ENCODE assay signal across 8 cellular contexts in the genomic region with DNA sequence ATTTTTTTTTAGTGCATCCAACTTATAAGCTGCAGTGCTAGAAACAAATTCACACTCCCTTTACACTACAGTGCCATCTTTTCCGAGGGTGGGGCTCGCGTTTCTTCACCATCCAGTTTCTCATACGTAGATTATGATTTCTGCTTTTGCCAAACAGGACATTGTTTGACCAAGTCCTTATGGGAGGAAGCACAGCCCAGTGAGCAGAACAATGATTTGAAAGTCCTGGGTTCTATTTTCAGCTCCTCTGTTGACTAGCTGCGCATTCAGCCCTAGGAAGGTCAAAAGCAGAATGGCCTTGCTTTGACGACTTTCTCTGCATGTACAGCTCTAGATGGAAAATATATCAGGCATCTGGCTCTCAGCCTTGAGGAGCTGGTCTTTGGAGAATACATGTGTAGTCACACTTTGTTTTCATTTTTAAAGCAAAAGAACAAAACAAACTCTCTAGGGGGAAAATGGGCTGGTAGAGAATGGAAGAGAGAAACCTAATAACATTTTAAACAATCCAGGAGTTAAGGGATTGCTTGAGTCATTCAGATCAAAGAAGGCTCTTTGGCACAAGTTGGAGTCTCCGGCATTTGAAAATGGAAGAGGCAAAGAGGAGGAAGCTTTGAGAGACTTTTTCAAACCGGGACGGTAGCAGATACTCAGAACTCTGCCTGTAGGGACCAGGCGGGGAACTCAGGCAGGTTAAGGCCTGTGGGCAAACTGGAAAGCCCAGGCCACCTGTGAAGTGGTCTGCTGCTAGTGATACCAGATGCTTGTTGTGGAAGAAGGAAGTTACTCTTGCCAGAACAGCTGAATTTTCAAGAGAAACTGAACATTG.
DNase-seq lines count a peak whose midpoint lies in the region; ATAC-seq lines count a peak whose summit lies in the region.

No MANE protein-coding gene starts in this region.

- intact Hi-C loops in activated T-helper 1 cell treated with anti-CD3 and anti-CD28 coated beads, Interleukin-12 subunit alpha, Interleukin-12 subunit beta, Interleukin-2, Interleukin-4 antibody, amounts not matched to agents 30 ng/mL and 10 ng/mL and 1 ng/mL, durations not matched to agents 14 hours and 24 hours and 36 hours (cut with micrococcal nuclease) = no loop called here

- H3K9me3 Mint-ChIP-seq in effector memory CD8-positive, alpha-beta T cell = peaks cover 0 to 7% of the 10 kb centered on the region in 2 donors
- H3K9me3 Mint-ChIP-seq in stimulated activated naive CD8-positive, alpha-beta T cell treated with anti-CD3 and anti-CD28 coated beads, Interleukin-15, Interleukin-2, amounts not matched to agents 100 ng/mL and 50 ng/mL, for 24 hours = peaks cover 30% of the 10 kb centered on the region
- H3K9me3 Mint-ChIP-seq in activated T-helper 1 cell treated with anti-CD3 and anti-CD28 coated beads, Interleukin-12 subunit alpha, Interleukin-12 subunit beta, Interleukin-2, Interleukin-4 antibody, amounts not matched to agents 30 ng/mL and 10 ng/mL and 1 ng/mL, durations not matched to agents 14 hours and 24 hours and 36 hours = peaks cover 19% of the 10 kb centered on the region

- peaks cover 0 to 4% of the 10 kb centered on the region in 2 donors for H3K4me1 Mint-ChIP-seq in effector memory CD8-positive, alpha-beta T cell (ENCODE audit: low read depth in 2 of 2)
- H3K4me1 Mint-ChIP-seq in stimulated activated naive CD8-positive, alpha-beta T cell treated with anti-CD3 and anti-CD28 coated beads, Interleukin-15, Interleukin-2, amounts not matched to agents 100 ng/mL and 50 ng/mL, for 24 hours (ENCODE audit: low read depth) = peaks cover 58% of the 10 kb centered on the region
- H3K4me1 Mint-ChIP-seq in activated T-helper 1 cell treated with anti-CD3 and anti-CD28 coated beads, Interleukin-12 subunit alpha, Interleukin-12 subunit beta, Interleukin-2, Interleukin-4 antibody, amounts not matched to agents 30 ng/mL and 10 ng/mL and 1 ng/mL, durations not matched to agents 14 hours and 24 hours and 36 hours (ENCODE audit: low read depth) = peaks cover 13% of the 10 kb centered on the region

- peaks cover 0 to 5% of the 10 kb centered on the region in 2 donors for H3K27me3 Mint-ChIP-seq in effector memory CD8-positive, alpha-beta T cell
- H3K27me3 Mint-ChIP-seq in stimulated activated naive CD8-positive, alpha-beta T cell treated with anti-CD3 and anti-CD28 coated beads, Interleukin-15, Interleukin-2, amounts not matched to agents 100 ng/mL and 50 ng/mL, for 24 hours = no peaks in the 10 kb centered on the region
- no peaks in the 10 kb centered on the region for H3K27me3 Mint-ChIP-seq in activated T-helper 1 cell treated with anti-CD3 and anti-CD28 coated beads, Interleukin-12 subunit alpha, Interleukin-12 subunit beta, Interleukin-2, Interleukin-4 antibody, amounts not matched to agents 30 ng/mL and 10 ng/mL and 1 ng/mL, durations not matched to agents 14 hours and 24 hours and 36 hours (ENCODE audit: insufficient read depth)

- no peak overlapping the region for H3K4me3 Mint-ChIP-seq in effector memory CD8-positive, alpha-beta T cell
- peak overlapping the region; percentile 20 for H3K4me3 Mint-ChIP-seq in stimulated activated naive CD8-positive, alpha-beta T cell treated with anti-CD3 and anti-CD28 coated beads, Interleukin-15, Interleukin-2, amounts not matched to agents 100 ng/mL and 50 ng/mL, for 24 hours
- H3K4me3 Mint-ChIP-seq in activated T-helper 1 cell treated with anti-CD3 and anti-CD28 coated beads, Interleukin-12 subunit alpha, Interleukin-12 subunit beta, Interleukin-2, Interleukin-4 antibody, amounts not matched to agents 30 ng/mL and 10 ng/mL and 1 ng/mL, durations not matched to agents 14 hours and 24 hours and 36 hours = no peak overlapping the region

- H3K36me3 Mint-ChIP-seq in effector memory CD8-positive, alpha-beta T cell (ENCODE audit: insufficient read depth) = no peaks in the 10 kb centered on the region
- H3K36me3 Mint-ChIP-seq in stimulated activated naive CD8-positive, alpha-beta T cell treated with anti-CD3 and anti-CD28 coated beads, Interleukin-15, Interleukin-2, amounts not matched to agents 100 ng/mL and 50 ng/mL, for 24 hours (ENCODE audit: low read depth) = peaks cover 15% of the 10 kb centered on the region
- H3K36me3 Mint-ChIP-seq in activated T-helper 1 cell treated with anti-CD3 and anti-CD28 coated beads, Interleukin-12 subunit alpha, Interleukin-12 subunit beta, Interleukin-2, Interleukin-4 antibody, amounts not matched to agents 30 ng/mL and 10 ng/mL and 1 ng/mL, durations not matched to agents 14 hours and 24 hours and 36 hours (ENCODE audit: low read depth) = peaks cover 6% of the 10 kb centered on the region

- peak; percentile 66 for ATAC-seq in HG03103 (IDR thresholded peaks at IDR 0.05; ENCODE audit: low read depth, unreplicated experiment)
- peak; percentile 45 for ATAC-seq in effector memory CD8-positive, alpha-beta T cell (replicated peaks)

- H3K27ac Mint-ChIP-seq in effector memory CD8-positive, alpha-beta T cell = peak overlapping the region in 1 of 2 donors; percentile 3
- H3K27ac Mint-ChIP-seq in stimulated activated naive CD8-positive, alpha-beta T cell treated with anti-CD3 and anti-CD28 coated beads, Interleukin-15, Interleukin-2, amounts not matched to agents 100 ng/mL and 50 ng/mL, for 24 hours = peak overlapping the region; percentile 75
- H3K27ac Mint-ChIP-seq in activated T-helper 1 cell treated with anti-CD3 and anti-CD28 coated beads, Interleukin-12 subunit alpha, Interleukin-12 subunit beta, Interleukin-2, Interleukin-4 antibody, amounts not matched to agents 30 ng/mL and 10 ng/mL and 1 ng/mL, durations not matched to agents 14 hours and 24 hours and 36 hours = no peak overlapping the region

- DNase-seq in DMS53 (lab: John Stamatoyannopoulos, UW) (peak; percentile 17), DMS53 treated with DMSO at 0.1 percent for 48 hours (lab: John Stamatoyannopoulos, UW; ENCODE audit: unreplicated experiment) (no peak), HUDEP-2 (lab: John Stamatoyannopoulos, UW; ENCODE audit: unreplicated experiment in 76 of 76) (no peak), SHP77 treated with DMSO at 0.1 percent for 48 hours (lab: John Stamatoyannopoulos, UW) (no peak)
- DNase-seq in effector memory CD8-positive, alpha-beta T cell = no peak
- no peak for DNase-seq in activated T-helper 1 cell treated with anti-CD3 and anti-CD28 coated beads, Interleukin-12 subunit alpha, Interleukin-12 subunit beta, Interleukin-2, Interleukin-4 antibody, amounts not matched to agents 30 ng/mL and 10 ng/mL and 1 ng/mL, durations not matched to agents 14 hours and 24 hours and 36 hours (ENCODE audit: low spot score)
